In the genomic region with DNA sequence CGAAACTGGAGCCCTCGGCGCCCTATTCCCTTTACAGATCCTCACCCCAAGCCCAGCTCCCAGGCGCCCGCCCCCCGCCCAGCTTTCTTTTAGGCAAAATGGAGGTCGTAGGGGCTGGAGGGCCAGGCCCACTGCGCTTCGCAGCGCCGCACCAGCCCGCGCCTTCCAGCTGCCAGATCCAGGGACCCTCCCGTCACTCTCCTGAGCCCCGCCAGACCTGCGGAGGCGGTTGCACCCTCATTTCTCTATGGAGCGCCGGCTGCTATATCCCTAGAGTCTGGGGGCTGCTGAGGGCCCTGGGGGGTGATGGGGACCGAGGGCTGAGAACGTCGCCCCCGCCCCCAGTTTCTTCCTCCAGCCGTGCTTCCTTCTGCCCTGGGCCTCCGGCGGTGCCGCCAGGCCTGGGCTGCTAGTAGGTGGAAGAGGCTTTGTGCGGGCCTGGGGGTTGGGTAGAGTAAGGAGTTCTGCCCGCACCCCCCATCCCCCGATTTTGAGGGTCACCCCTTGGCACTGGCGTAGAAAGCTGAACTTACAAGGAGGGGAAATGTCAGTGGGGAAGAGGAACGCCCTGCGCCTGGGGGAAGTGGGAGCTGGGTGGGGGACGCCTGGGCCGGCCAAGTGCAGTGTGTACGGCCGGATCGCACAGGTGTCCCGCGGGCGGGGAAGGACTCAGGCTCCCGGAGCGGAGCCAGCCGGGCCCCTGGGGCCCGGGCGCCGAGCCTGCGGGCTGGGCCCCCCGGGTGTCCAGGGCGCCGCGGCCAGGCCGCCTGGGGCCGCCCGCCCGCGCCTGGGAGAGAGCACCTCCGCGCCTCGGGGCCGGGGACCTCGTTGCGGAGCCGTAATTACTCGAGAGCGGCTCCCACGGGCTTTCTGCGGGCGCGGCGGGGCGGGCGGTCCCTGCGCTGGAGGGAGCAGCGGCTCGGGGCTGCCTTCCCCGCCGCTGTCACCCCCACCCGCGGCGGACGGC, we compare ENCODE assay signal across 8 cellular contexts. TPM values are rescaled to one million over a fixed set of nuclear protein-coding genes. Genes with fewer than 3 reads are reported as not detected.
DNase-seq lines count a peak whose midpoint lies in the region; ATAC-seq, FAIRE-seq and TF ChIP-seq lines count a peak whose summit lies in the region.

No MANE protein-coding gene starts in this region.

- H3K4me1 ChIP-seq in OCI-LY3 (ENCODE audit: low read length) (no peaks in the 10 kb centered on the region), ascending aorta (peaks cover 3 to 11% of the 10 kb centered on the region in 2 donors), small intestine (ENCODE audit: control insufficient read depth in 2 of 2, insufficient read depth in 1 of 2, low read depth in 1 of 2, low read length in 1 of 2) (no peaks in the 10 kb centered on the region)

- intact Hi-C loops in ascending aorta (cut with DNase I): loop anchor here (1.0 to 5.0 kb wide), 5 partner anchors 17 to 207 kb away; partner anchors contain the start of gene TSC22D4

- H3K4me2 ChIP-seq in OCI-LY3 (ENCODE audit: low read length): peak overlapping the region; percentile 60

- H3K36me3 ChIP-seq in OCI-LY3 (replicated peaks; ENCODE audit: low read depth, low read length) (peaks cover 12% of the 10 kb centered on the region), ascending aorta (peaks cover 27 to 34% of the 10 kb centered on the region in 2 donors), small intestine (ENCODE audit: control insufficient read depth in 2 of 2, insufficient read depth in 2 of 2, low read length in 2 of 2) (peaks cover 4 to 9% of the 10 kb centered on the region in 2 donors)

- TF ChIP-seq CTCF in OCI-LY3 (IDR thresholded peaks at IDR 0.05; ENCODE audit: low read depth, low read length) (no peak), ascending aorta (IDR thresholded peaks at IDR 0.05) (no peak)

- H3K27ac ChIP-seq in OCI-LY3 (ENCODE audit: low read length): peak overlapping the region; percentile 84
- H3K27ac ChIP-seq in ascending aorta: peak overlapping the region; percentile 96 to 99
- H3K27ac ChIP-seq in small intestine (ENCODE audit: low read depth in 1 of 2, low read length in 1 of 2): peak overlapping the region; percentile 81 to 91

- H3K4me3 ChIP-seq in OCI-LY3 (ENCODE audit: low read length) (peak overlapping the region; percentile 78), ascending aorta (peak overlapping the region; percentile 85 to 93), iPS-18c (ENCODE audit: insufficient read depth, low read depth, low read length) (peak overlapping the region; percentile 77), small intestine (ENCODE audit: low read depth in 1 of 2, low read length in 2 of 2) (peak overlapping the region; percentile 98)

- ATAC-seq in GM19324 (IDR thresholded peaks at IDR 0.05; ENCODE audit: low FRiP score, unreplicated experiment) (peak; percentile 1), GM19455 (IDR thresholded peaks at IDR 0.05; ENCODE audit: unreplicated experiment) (no peak)

- no peaks in the 10 kb centered on the region for H3K9me3 ChIP-seq in OCI-LY3 (ENCODE audit: insufficient read depth, low read length)
- no peaks in the 10 kb centered on the region for H3K9me3 ChIP-seq in ascending aorta
- H3K9me3 ChIP-seq in iPS-18c (ENCODE audit: control insufficient read depth, insufficient read depth, low read length): no peaks in the 10 kb centered on the region
- no peaks in the 10 kb centered on the region for H3K9me3 ChIP-seq in small intestine (ENCODE audit: control insufficient read depth, low read depth)

- 0 to 1% (median 0%) methylated on average over 52 to 82 of the region's 82 CpGs for whole genome bisulfite sequencing in small intestine, 3 donors

- DNase-seq in ascending aorta (ENCODE audit: low spot score in 2 of 2) (no peak), small intestine (peak; percentile 40), NCI-H2029 (lab: John Stamatoyannopoulos, UW) (no peak), SK-N-DZ (ENCODE audit: low spot score) (no peak)

- H3K79me2 ChIP-seq in OCI-LY3 (ENCODE audit: low read length): peaks cover 27% of the 10 kb centered on the region

- peak overlapping the region; percentile 82 for H3K9ac ChIP-seq in OCI-LY3 (ENCODE audit: low read length)

- no peak for FAIRE-seq in small intestine (lab: Jason Lieb, UNC)

- peaks cover 9% of the 10 kb centered on the region; the same call in 1 of the 2 replicates for H4K20me1 ChIP-seq in OCI-LY3 (ENCODE audit: insufficient read depth, low read length)

- H2AFZ ChIP-seq in OCI-LY3 (ENCODE audit: low read depth, low read length): no peak overlapping the region

- H3K27me3 ChIP-seq in OCI-LY3 (ENCODE audit: low read depth, low read length) (no peaks in the 10 kb centered on the region; the same call in 1 of the 2 replicates), ascending aorta (no peaks in the 10 kb centered on the region), small intestine (ENCODE audit: control insufficient read depth in 2 of 2, insufficient read depth in 2 of 2, low read length in 2 of 2) (no peaks in the 10 kb centered on the region)

RNA-seq across cellular contexts. Expression of gene GNB2, which starts 1.2 kb away (rescaled TPM):
- 500 TPM for total RNA-seq in ascending aorta
- polyA plus RNA-seq in small intestine: 100 to 1,000 TPM; 179 to 214 (median 191) TPM
- polyA plus RNA-seq in SK-N-DZ (2014; cell fraction: cytosol; rRNA removed): 177 and 226 TPM in 2 replicates
- 143 and 155 TPM in 2 replicates for polyA plus RNA-seq in SK-N-DZ (2014; cell fraction: nucleus; rRNA removed)

RNA-seq across cellular contexts. Expression of gene ACTL6B, which starts 18.5 kb away (rescaled TPM):
- total RNA-seq in ascending aorta: not detected
- polyA plus RNA-seq in small intestine: under 1 TPM in 1 of 3 donors, not detected in 2; 1.00 TPM
- 90.5 and 90.6 TPM in 2 replicates for polyA plus RNA-seq in SK-N-DZ (2014; cell fraction: cytosol; rRNA removed)
- polyA plus RNA-seq in SK-N-DZ (2014; cell fraction: nucleus; rRNA removed): 60.4 and 76.0 TPM in 2 replicates

RNA-seq across cellular contexts. Expression of gene GIGYF1, which starts 19.3 kb away (rescaled TPM):
- 31.1 TPM for total RNA-seq in ascending aorta
- polyA plus RNA-seq in small intestine: 10 to 100 TPM; 15.7 to 18.6 (median 17.3) TPM
- 22.0 and 25.3 TPM in 2 replicates for polyA plus RNA-seq in SK-N-DZ (2014; cell fraction: cytosol; rRNA removed)
- polyA plus RNA-seq in SK-N-DZ (2014; cell fraction: nucleus; rRNA removed): 260 and 472 TPM in 2 replicates

RNA-seq across cellular contexts. Expression of gene POP7, which starts 31.2 kb away (rescaled TPM):
- total RNA-seq in ascending aorta: 44.0 TPM
- 10 to 100 TPM; 39.6 to 44.8 (median 42.2) TPM for polyA plus RNA-seq in small intestine
- polyA plus RNA-seq in SK-N-DZ (2014; cell fraction: cytosol; rRNA removed): 102 and 135 TPM in 2 replicates
- 62.5 and 75.4 TPM in 2 replicates for polyA plus RNA-seq in SK-N-DZ (2014; cell fraction: nucleus; rRNA removed)

RNA-seq across cellular contexts. Expression of gene TFR2, which starts 33.4 kb away (rescaled TPM):
- not detected for total RNA-seq in ascending aorta
- polyA plus RNA-seq in small intestine: 1 to 10 TPM in 1 of 3 donors, not detected in 2; 1.3 TPM
- 2.6 and 4.2 TPM in 2 replicates for polyA plus RNA-seq in SK-N-DZ (2014; cell fraction: cytosol; rRNA removed)
- 8.2 and 11.3 TPM in 2 replicates for polyA plus RNA-seq in SK-N-DZ (2014; cell fraction: nucleus; rRNA removed)
